8 cellular contexts compared by ENCODE assay signal in genomic region chr1:2643414-2644077, GRCh38. TPM values are rescaled to one million over a fixed set of nuclear protein-coding genes. Genes with fewer than 3 reads are reported as not detected.
DNase-seq lines count a peak whose midpoint lies in the region; ATAC-seq and TF ChIP-seq lines count a peak whose summit lies in the region.

No MANE protein-coding gene starts in this region.

- 17% methylated on average over 6 of the region's 24 CpGs for WGBS in mammary epithelial cell (ENCODE audit: low coverage, missing lambda C conversion rate)

- intact Hi-C loops in mammary epithelial cell (cut with micrococcal nuclease) = loop anchor here (2.0 kb wide), 1 partner anchor 57 kb away; the partner anchor contains the start of gene PRXL2B

- H3K27ac ChIP-seq in mammary epithelial cell (ENCODE audit: insufficient read depth, low read depth, low read length) = no peak overlapping the region

- no peak overlapping the region for H3K9ac ChIP-seq in mammary epithelial cell (ENCODE audit: insufficient read depth, low read length)
- H3K9ac ChIP-seq in mucosa of stomach (ENCODE audit: low read length) = peak overlapping the region; percentile 87

- H3K36me3 Mint-ChIP-seq in stimulated activated naive CD8-positive, alpha-beta T cell treated with anti-CD3 and anti-CD28 coated beads, Interleukin-15, Interleukin-2, amounts not matched to agents 100 ng/mL and 50 ng/mL, for 24 hours (ENCODE audit: low read depth) = no peaks in the 10 kb centered on the region

- BruUV-seq in mammary epithelial cell (replicated peaks; lab: Mats Ljungman, UMichigan) = no TSS peak

- CTCF ChIA-PET in mammary epithelial cell (lab: Charles Lee; ENCODE audit: low non-redundant PET) = no interaction called here

- H3K4me1 Mint-ChIP-seq in stimulated activated naive CD8-positive, alpha-beta T cell treated with anti-CD3 and anti-CD28 coated beads, Interleukin-15, Interleukin-2, amounts not matched to agents 100 ng/mL and 50 ng/mL, for 24 hours (ENCODE audit: low read depth) = peaks cover 13% of the 10 kb centered on the region

- no peak for DNase-seq in stimulated activated naive CD8-positive, alpha-beta T cell treated with anti-CD3 and anti-CD28 coated beads, Interleukin-15, Interleukin-2, amounts not matched to agents 100 U/mL and 50 U/mL, for 24 hours
- DNase-seq in mammary epithelial cell = no peak
- DNase-seq in superior temporal gyrus (ENCODE audit: extremely low spot score) = no peak
- no peak for DNase-seq in NCI-H226
- no peak for DNase-seq in NCI-H1436 (lab: John Stamatoyannopoulos, UW)

- in situ Hi-C loops in mammary epithelial cell (cut with MboI; ENCODE audit: low sequenced_read_pairs in 2 of 2) = no loop called here

- H4K20me1 ChIP-seq in mammary epithelial cell (ENCODE audit: insufficient read depth, low read length) = no peaks in the 10 kb centered on the region

- no peak for ATAC-seq in stimulated activated naive CD8-positive, alpha-beta T cell treated with anti-CD3 and anti-CD28 coated beads, Interleukin-15, Interleukin-2, amounts not matched to agents 100 U/mL and 50 U/mL, for 24 hours
- ATAC-seq in HG03159 (IDR thresholded peaks at IDR 0.05; ENCODE audit: unreplicated experiment) = no peak

- peaks cover 11% of the 10 kb centered on the region for H3K79me2 ChIP-seq in mammary epithelial cell (ENCODE audit: insufficient read depth, low read length)

- no peak overlapping the region for H3K27ac Mint-ChIP-seq in stimulated activated naive CD8-positive, alpha-beta T cell treated with anti-CD3 and anti-CD28 coated beads, Interleukin-15, Interleukin-2, amounts not matched to agents 100 ng/mL and 50 ng/mL, for 24 hours

- H3K27me3 Mint-ChIP-seq in stimulated activated naive CD8-positive, alpha-beta T cell treated with anti-CD3 and anti-CD28 coated beads, Interleukin-15, Interleukin-2, amounts not matched to agents 100 ng/mL and 50 ng/mL, for 24 hours = no peaks in the 10 kb centered on the region

- H3K36me3 ChIP-seq in mammary epithelial cell (ENCODE audit: insufficient read depth, low read length) = no peaks in the 10 kb centered on the region
- no peaks in the 10 kb centered on the region for H3K36me3 ChIP-seq in mucosa of stomach (ENCODE audit: control insufficient read depth, insufficient read depth, low read length)

- H3K27me3 ChIP-seq in mammary epithelial cell (ENCODE audit: insufficient read depth, low read length) (no peaks in the 10 kb centered on the region), mucosa of stomach (ENCODE audit: control insufficient read depth, insufficient read depth, low read length) (peaks cover 9% of the 10 kb centered on the region)

- H3K4me3 ChIP-seq in mammary epithelial cell (replicated peaks in 1 of 3; ENCODE audit: insufficient read depth in 1 of 3, low read depth in 2 of 3, low read length in 3 of 3) (peak overlapping the region; percentile 64 to 91 (median 69)), mucosa of stomach (ENCODE audit: low read length) (no peak overlapping the region)

- H3K4me2 ChIP-seq in mammary epithelial cell (ENCODE audit: insufficient read depth, low read depth, low read length) = peak overlapping the region; percentile 99

- dilution Hi-C loops in mammary epithelial cell (cut with HindIII; ENCODE audit: low sequenced_read_pairs) = no loop called here

- TF ChIP-seq CTCF in mammary epithelial cell (conservative IDR thresholded peaks at IDR 0.05 in 1 of 2, IDR thresholded peaks at IDR 0.05 in 1 of 2; ENCODE audit: extremely low read depth in 1 of 2, insufficient read depth in 1 of 2, low read depth in 1 of 2, low read length in 2 of 2) = no peak

- H3K4me3 Mint-ChIP-seq in stimulated activated naive CD8-positive, alpha-beta T cell treated with anti-CD3 and anti-CD28 coated beads, Interleukin-15, Interleukin-2, amounts not matched to agents 100 ng/mL and 50 ng/mL, for 24 hours = peak overlapping the region; percentile 26

- H3K4me1 ChIP-seq in mammary epithelial cell (ENCODE audit: insufficient read depth, low read length) = peaks cover 18% of the 10 kb centered on the region
- peaks cover 10% of the 10 kb centered on the region for H3K4me1 ChIP-seq in mucosa of stomach (ENCODE audit: control insufficient read depth, insufficient read depth, low read length)

- H2AFZ ChIP-seq in mammary epithelial cell (ENCODE audit: low read depth, low read length) = peak overlapping the region; percentile 95

- H3K9me3 ChIP-seq in mammary epithelial cell (replicated peaks; ENCODE audit: insufficient read depth, low read length) = peaks cover 4% of the 10 kb centered on the region
- no peaks in the 10 kb centered on the region for H3K9me3 ChIP-seq in mucosa of stomach (ENCODE audit: control insufficient read depth, low read length)

- H3K9me3 Mint-ChIP-seq in stimulated activated naive CD8-positive, alpha-beta T cell treated with anti-CD3 and anti-CD28 coated beads, Interleukin-15, Interleukin-2, amounts not matched to agents 100 ng/mL and 50 ng/mL, for 24 hours = peaks cover 10% of the 10 kb centered on the region

RNA-seq across cellular contexts. Expression of gene MMEL1, which starts 10.7 kb away (rescaled TPM):
- total RNA-seq in mammary epithelial cell = not detected
- not detected for polyA plus RNA-seq in mammary epithelial cell
- polyA minus RNA-seq in mammary epithelial cell = not detected

RNA-seq across cellular contexts. Expression of gene PRXL2B, which starts 57.0 kb away (rescaled TPM):
- total RNA-seq in mammary epithelial cell = 10 to 100 TPM; 15.7 to 29.1 TPM
- polyA plus RNA-seq in mammary epithelial cell = 26.3 TPM
- polyA minus RNA-seq in mammary epithelial cell = 3.5 TPM
